In genomic region chr13:44238011-44238421, GRCh38 we compare ENCODE assay signal across 10 cellular contexts.
A peak's percentile ranks its signal among the peaks of the same experiment; 100 is the strongest.
DNase-seq lines count a peak whose midpoint lies in the region; ATAC-seq and TF ChIP-seq lines count a peak whose summit lies in the region.
"Had no signal": no experiment of that assay in that cellular context is flagged by ENCODE, and none has a peak within 500 bp of the region (broad histone marks: within the 10 kb centered on the region; RNA-seq: fewer than 3 reads in every experiment).

No MANE protein-coding gene starts in this region.

- TF ChIP-seq CTCF in lung (IDR thresholded peaks at IDR 0.05; ENCODE audit: control extremely low read depth, extremely low read depth) (no peak), type B pancreatic cell (conservative IDR thresholded peaks at IDR 0.05) (no peak)

- H3K4me1 ChIP-seq in lung (ENCODE audit: control insufficient read depth in 2 of 2, insufficient read depth in 2 of 2, low read length in 2 of 2), result peaks cover 5 to 12% of the 10 kb centered on the region in 2 donors

- H3K4me3 Mint-ChIP-seq in type B pancreatic cell, result peak overlapping the region; percentile 22
- H3K4me3 Mint-ChIP-seq: activated CD4-positive, alpha-beta T cell treated with anti-CD3 and anti-CD28 coated beads, Interleukin-2, amount 10 ng/mL, durations not matched to agents 24 days and 14 days; activated naive CD8-positive, alpha-beta T cell treated with anti-CD3 and anti-CD28 coated beads for 36 hours had no signal

- peak overlapping the region; percentile 80 for H3K27ac Mint-ChIP-seq in type B pancreatic cell
- H3K27ac Mint-ChIP-seq: activated naive CD8-positive, alpha-beta T cell treated with anti-CD3 and anti-CD28 coated beads for 36 hours had no signal

- DNase-seq in NCI-H82 treated with DMSO at 0.1 percent for 48 hours (lab: John Stamatoyannopoulos, UW; ENCODE audit: unreplicated experiment) (peak; percentile 98), dermis blood vessel endothelial cell (peak; percentile 28), lung (ENCODE audit: low spot score) (no peak), type B pancreatic cell (ENCODE audit: extremely low spot score, unreplicated experiment) (no peak), EL (no peak), kidney tubule cell (ENCODE audit: low spot score) (no peak)

- peaks cover 4% of the 10 kb centered on the region for H3K27me3 Mint-ChIP-seq in type B pancreatic cell

- WGBS in lung, 2 donors, result 72 to 74% methylated on average over 3 of the region's 3 CpGs

- peaks cover 23% of the 10 kb centered on the region for H3K4me1 Mint-ChIP-seq in type B pancreatic cell (ENCODE audit: unreplicated experiment)

- no peak overlapping the region for H3K4me3 ChIP-seq in lung
- H3K4me3 ChIP-seq: pancreas had no signal

- no peaks in the 10 kb centered on the region for H3K27me3 ChIP-seq in lung (ENCODE audit: control insufficient read depth, insufficient read depth)
- H3K27me3 ChIP-seq: pancreas had no signal

- no peaks in the 10 kb centered on the region for H3K9me3 ChIP-seq in lung (ENCODE audit: control insufficient read depth in 2 of 2, insufficient read depth in 1 of 2, low read length in 1 of 2)
- H3K9me3 ChIP-seq: pancreas had no signal

- H3K9me3 Mint-ChIP-seq in type B pancreatic cell, result peaks cover 4% of the 10 kb centered on the region
- H3K9me3 Mint-ChIP-seq: activated CD4-positive, alpha-beta T cell treated with anti-CD3 and anti-CD28 coated beads, Interleukin-2, amount 10 ng/mL, durations not matched to agents 24 days and 14 days; activated naive CD8-positive, alpha-beta T cell treated with anti-CD3 and anti-CD28 coated beads for 36 hours had no signal

- peaks cover 3% of the 10 kb centered on the region for H3K36me3 Mint-ChIP-seq in type B pancreatic cell
- H3K36me3 Mint-ChIP-seq: activated naive CD8-positive, alpha-beta T cell treated with anti-CD3 and anti-CD28 coated beads for 36 hours had no signal

- no peak for ATAC-seq in lung (ENCODE audit: insufficient read depth, low FRiP score)
- no peak for ATAC-seq in HG02981 (IDR thresholded peaks at IDR 0.05; ENCODE audit: unreplicated experiment)

- no peaks in the 10 kb centered on the region for H3K36me3 ChIP-seq in lung (ENCODE audit: control insufficient read depth in 2 of 2, insufficient read depth in 2 of 2, low read length in 2 of 2)
- H3K36me3 ChIP-seq: pancreas had no signal

- peak overlapping the region; percentile 81 to 85 for H3K27ac ChIP-seq in lung (ENCODE audit: low read depth in 1 of 2, low read length in 1 of 2)

Comparison
In these comparisons a context has a peak if more than half of its experiments do, and no peak if none do; other contexts are left out.
1. DNase-seq: peak in NCI-H82 treated with DMSO at 0.1 percent for 48 hours (single experiment) and dermis blood vessel endothelial cell (single experiment); none in lung (single experiment), type B pancreatic cell (single experiment), EL (single experiment) and kidney tubule cell (single experiment).